8 cellular contexts compared by ENCODE assay signal in genomic region chrX:102768984-102769761, GRCh38. TPM values are rescaled to one million over a fixed set of nuclear protein-coding genes. Genes with fewer than 3 reads are reported as not detected.
DNase-seq lines count a peak whose midpoint lies in the region; ATAC-seq and TF ChIP-seq lines count a peak whose summit lies in the region.

No MANE protein-coding gene starts in this region.

- intact Hi-C loops in adrenal gland (cut with DNase I) (no loop called here), left ventricle myocardium superior (cut with micrococcal nuclease) (no loop called here), prostate gland (cut with DNase I) (no loop called here)

- H3K4me1 ChIP-seq in adrenal gland (replicated peaks in 1 of 2) (peaks cover 0 to 10% of the 10 kb centered on the region in 2 donors), prostate gland (replicated peaks) (no peaks in the 10 kb centered on the region), urinary bladder (ENCODE audit: insufficient read depth) (no peaks in the 10 kb centered on the region)

- peak overlapping the region; percentile 74 for H3K4me2 ChIP-seq in SU-DHL-6 (ENCODE audit: low read depth, low read length, poor library complexity, severe bottlenecking)

- H3K27me3 ChIP-seq in SU-DHL-6 (ENCODE audit: low read length) (no peaks in the 10 kb centered on the region), adrenal gland (no peaks in the 10 kb centered on the region), prostate gland (replicated peaks; ENCODE audit: insufficient read depth) (no peaks in the 10 kb centered on the region)

- TF ChIP-seq POLR2A in adrenal gland (IDR thresholded peaks at IDR 0.05) = peak in 1 of 2 donors; percentile 47
- no peak for TF ChIP-seq POLR2A in prostate gland (IDR thresholded peaks at IDR 0.05)

- peak overlapping the region; percentile 76 for H3K9ac ChIP-seq in SU-DHL-6 (ENCODE audit: low read length)

- H2AFZ ChIP-seq in SU-DHL-6 (ENCODE audit: low read depth, low read length, severe bottlenecking) = peak overlapping the region; percentile 74

- H3K4me3 ChIP-seq in GM12875 (ENCODE audit: low read depth, low read length) (peak overlapping the region; percentile 72), SU-DHL-6 (ENCODE audit: insufficient read depth, low read length, poor library complexity, severe bottlenecking) (peak overlapping the region; percentile 74), adrenal gland (peak overlapping the region in 2 of 4 donors; percentile 43 to 49), prostate gland (peak overlapping the region; percentile 44 to 47), urinary bladder (ENCODE audit: low read depth, low read length) (peak overlapping the region; percentile 59)

- 0 to 15% (median 8%) methylated on average over 1 to 22 of the region's 22 CpGs for WGBS in adrenal gland, 4 donors
- under 1% methylated on average over 19 of the region's 22 CpGs for WGBS in prostate gland
- under 1% methylated on average over 22 of the region's 22 CpGs for WGBS in urinary bladder

- no peaks in the 10 kb centered on the region for H3F3A ChIP-seq in SU-DHL-6 (ENCODE audit: insufficient read depth)

- H3K9me2 ChIP-seq in SU-DHL-6 (replicated peaks; ENCODE audit: insufficient read depth, low read length) = no peaks in the 10 kb centered on the region

- no peaks in the 10 kb centered on the region for H3K79me2 ChIP-seq in SU-DHL-6 (ENCODE audit: insufficient read depth, low read length)

- TF ChIP-seq CTCF in GM12875 (IDR thresholded peaks at IDR 0.05; ENCODE audit: borderline replicate concordance, insufficient read depth, low read depth, low read length) = no peak
- no peak for TF ChIP-seq CTCF in SU-DHL-6 (IDR thresholded peaks at IDR 0.05; ENCODE audit: insufficient read depth, low read length, poor library complexity, severe bottlenecking)
- TF ChIP-seq CTCF in adrenal gland (IDR thresholded peaks at IDR 0.05) = no peak
- TF ChIP-seq CTCF in prostate gland (IDR thresholded peaks at IDR 0.05) = no peak

- H3K9me3 ChIP-seq in SU-DHL-6 (ENCODE audit: insufficient read depth, low read length) (no peaks in the 10 kb centered on the region), adrenal gland (replicated peaks in 1 of 3) (no peaks in the 10 kb centered on the region), prostate gland (no peaks in the 10 kb centered on the region)

- DNase-seq in NCI-H1105 (lab: John Stamatoyannopoulos, UW) = peak; percentile 76
- DNase-seq in adrenal gland = peak; percentile 78 to 95 (median 82)
- peak; percentile 48 for DNase-seq in left ventricle myocardium superior
- peak; percentile 73 for DNase-seq in prostate gland (ENCODE audit: low spot score)

- H3K36me3 ChIP-seq in SU-DHL-6 (ENCODE audit: low read length) (no peaks in the 10 kb centered on the region), adrenal gland (replicated peaks in 1 of 2) (no peaks in the 10 kb centered on the region), prostate gland (no peaks in the 10 kb centered on the region), urinary bladder (ENCODE audit: insufficient read depth) (no peaks in the 10 kb centered on the region)

- peak; percentile 95 for ATAC-seq in HG02642 (IDR thresholded peaks at IDR 0.05; ENCODE audit: poor library complexity, unreplicated experiment)
- peak; percentile 92 for ATAC-seq in left ventricle myocardium superior

- H3K27ac ChIP-seq in SU-DHL-6 (ENCODE audit: low read depth, low read length) (no peak overlapping the region), adrenal gland (peak overlapping the region in 3 of 5 donors; percentile 5 to 30 (median 27)), prostate gland (peak overlapping the region; percentile 53 to 56), urinary bladder (ENCODE audit: low read depth) (no peak overlapping the region)

- no peaks in the 10 kb centered on the region for H4K20me1 ChIP-seq in SU-DHL-6 (ENCODE audit: low read depth, low read length)

RNA-seq across cellular contexts. Expression of gene GPRASP3, which starts 48.6 kb away (rescaled TPM):
- total RNA-seq in adrenal gland (10 to 100 TPM in 1 of 8 donors, 1 to 10 TPM in 7; 3.6 to 10.8 (median 6.8) TPM), left ventricle myocardium superior (6.3 TPM), prostate gland (1 to 10 TPM; 4.4 to 5.9 TPM), urinary bladder (14.3 TPM)
- polyA plus RNA-seq in adrenal gland (1 to 10 TPM in 2 of 3 donors, under 1 TPM in 1; 0.77 to 6.9 (median 1.4) TPM), urinary bladder (4.4 TPM)

RNA-seq across cellular contexts. Expression of gene GPRASP2, which starts 56.9 kb away (rescaled TPM):
- 10 to 100 TPM in 7 of 8 donors, 1 to 10 TPM in 1; 9.2 to 34.8 (median 20.7) TPM for total RNA-seq in adrenal gland
- polyA plus RNA-seq in adrenal gland = 10 to 100 TPM in 2 of 3 donors, 1 to 10 TPM in 1; 6.9 to 35.8 (median 10.9) TPM
- 13.3 TPM for total RNA-seq in left ventricle myocardium superior
- 10 to 100 TPM; 14.1 to 15.8 TPM for total RNA-seq in prostate gland
- total RNA-seq in urinary bladder = 44.2 TPM
- polyA plus RNA-seq in urinary bladder = 17.7 TPM

Comparison
In these comparisons a context has a peak if more than half of its experiments do, and no peak if none do; other contexts are left out.
1. H3K27ac ChIP-seq: peak in adrenal gland (3 of 5) and prostate gland (2 of 2); none in SU-DHL-6 (single experiment) and urinary bladder (single experiment).
2. Peak in every context shown above with its lines, with median percentiles within 50 percentile points of each other: DNase-seq.